20 cellular contexts compared by ENCODE assay signal in the genomic region with DNA sequence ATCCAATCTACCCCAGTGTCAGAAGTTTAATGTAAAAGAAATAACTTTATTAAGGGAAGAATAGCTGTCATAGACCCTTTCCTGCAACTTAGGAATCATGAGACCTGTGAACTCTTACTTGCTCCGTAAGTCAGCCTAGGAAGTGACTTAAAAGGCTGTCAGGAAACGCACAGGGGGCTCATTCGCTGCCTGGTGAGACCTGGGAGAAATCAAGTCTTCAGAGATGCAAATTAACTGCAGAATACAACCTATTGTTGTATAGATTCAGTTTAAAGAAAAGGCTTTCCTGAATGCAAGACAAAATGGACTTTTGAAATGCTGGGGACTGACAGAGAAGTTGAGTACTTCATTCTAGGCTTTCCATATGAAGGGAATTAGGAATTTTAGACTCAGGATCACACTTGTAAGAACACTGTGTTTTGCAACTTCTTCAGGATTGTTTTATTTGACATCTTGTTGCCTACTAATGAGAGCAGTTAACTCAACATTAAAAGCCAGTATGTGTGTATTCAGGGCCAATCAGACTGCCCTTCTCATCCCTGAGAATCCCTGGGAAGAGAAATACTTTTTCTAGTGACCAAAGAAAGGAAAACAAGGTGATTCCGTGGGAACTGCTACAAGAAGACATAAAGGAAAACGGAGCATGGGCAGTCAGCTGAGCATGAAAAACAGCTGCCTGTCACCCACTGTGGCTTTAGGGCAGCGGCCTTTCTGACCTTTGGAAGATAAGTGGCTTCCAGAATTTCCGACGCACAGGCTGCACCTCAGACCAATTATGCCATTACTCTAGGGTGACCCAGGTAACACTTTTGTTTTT. TPM values are rescaled to one million over a fixed set of nuclear protein-coding genes. Genes with fewer than 3 reads are reported as not detected.
DNase-seq lines count a peak whose midpoint lies in the region; ATAC-seq and TF ChIP-seq lines count a peak whose summit lies in the region.
"Had no signal": no experiment of that assay in that cellular context is flagged by ENCODE, and none has a peak within 500 bp of the region (broad histone marks: within the 10 kb centered on the region; RNA-seq: fewer than 3 reads in every experiment).

No MANE protein-coding gene starts in this region.

- H3K36me3 ChIP-seq in NT2/D1 (ENCODE audit: insufficient read depth, insufficient read length, low read length) (no peaks in the 10 kb centered on the region), mesendoderm (ENCODE audit: control insufficient read depth, insufficient read depth, low read length) (no peaks in the 10 kb centered on the region)
- H3K36me3 ChIP-seq: sigmoid colon, tibial artery had no signal

- peaks cover 2% of the 10 kb centered on the region for H3K4me1 ChIP-seq in NT2/D1 (ENCODE audit: insufficient read depth, insufficient read length)
- H3K4me1 ChIP-seq in mesendoderm (ENCODE audit: control insufficient read depth, low read depth, low read length), result peaks cover 3% of the 10 kb centered on the region
- H3K4me1 ChIP-seq: tibial artery had no signal

- H3K4me3 Mint-ChIP-seq in type B pancreatic cell, result peak overlapping the region; percentile 78
- no peak overlapping the region for H3K4me3 Mint-ChIP-seq in activated naive CD8-positive, alpha-beta T cell treated with anti-CD3 and anti-CD28 coated beads, Interleukin-2, amount 50 U/mL, for 24 hours

- H4K8ac ChIP-seq in mesendoderm (ENCODE audit: low read depth, low read length), result no peak overlapping the region

- peak overlapping the region; percentile 65 for H3K9ac ChIP-seq in NT2/D1 (ENCODE audit: insufficient read length, low read depth)
- peak overlapping the region; percentile 38 for H3K9ac ChIP-seq in mesendoderm (ENCODE audit: low read length)

- H3K36me3 Mint-ChIP-seq in type B pancreatic cell, result no peaks in the 10 kb centered on the region
- no peaks in the 10 kb centered on the region for H3K36me3 Mint-ChIP-seq in activated naive CD8-positive, alpha-beta T cell treated with anti-CD3 and anti-CD28 coated beads, Interleukin-2, amount 50 U/mL, for 24 hours (ENCODE audit: low read depth)

- no peak overlapping the region for H3K23ac ChIP-seq in mesendoderm (ENCODE audit: low read length)

- no peaks in the 10 kb centered on the region for H3K9me3 Mint-ChIP-seq in type B pancreatic cell
- H3K9me3 Mint-ChIP-seq in activated naive CD8-positive, alpha-beta T cell treated with anti-CD3 and anti-CD28 coated beads, Interleukin-2, amount 50 U/mL, for 24 hours, result no peaks in the 10 kb centered on the region

- H3K79me1 ChIP-seq in mesendoderm (ENCODE audit: low read length), result no peaks in the 10 kb centered on the region

- TF ChIP-seq CTCF in type B pancreatic cell (conservative IDR thresholded peaks at IDR 0.05), result no peak

- no peak for ATAC-seq in activated naive CD8-positive, alpha-beta T cell treated with anti-CD3 and anti-CD28 coated beads, Interleukin-2, amount 50 U/mL, for 24 hours

- H3K27ac Mint-ChIP-seq in type B pancreatic cell, result no peak overlapping the region
- H3K27ac Mint-ChIP-seq in activated naive CD8-positive, alpha-beta T cell treated with anti-CD3 and anti-CD28 coated beads, Interleukin-2, amount 50 U/mL, for 24 hours, result no peak overlapping the region

- H3K79me2 ChIP-seq in mesendoderm (ENCODE audit: control insufficient read depth, insufficient read depth, low read length), result no peaks in the 10 kb centered on the region

- peaks cover 18% of the 10 kb centered on the region for H3K27me3 Mint-ChIP-seq in type B pancreatic cell
- H3K27me3 Mint-ChIP-seq in activated naive CD8-positive, alpha-beta T cell treated with anti-CD3 and anti-CD28 coated beads, Interleukin-2, amount 50 U/mL, for 24 hours, result no peaks in the 10 kb centered on the region

- DNase-seq in NT2/D1 (ENCODE audit: low read depth, low spot score), result peak; percentile 95
- DNase-seq in iPS DF 19.7 (ENCODE audit: low read depth, low spot score), result peak; percentile 91
- peak; percentile 80 for DNase-seq in mesendoderm
- no peak for DNase-seq in type B pancreatic cell (ENCODE audit: extremely low spot score, unreplicated experiment)
- DNase-seq in stimulated activated naive CD4-positive, alpha-beta T cell (lab: John Stamatoyannopoulos, UW), result no peak
- no peak for DNase-seq in activated naive CD8-positive, alpha-beta T cell treated with anti-CD3 and anti-CD28 coated beads, Interleukin-2, amount 50 U/mL, for 24 hours
- no peak for DNase-seq in cerebellar cortex (ENCODE audit: low spot score)
- DNase-seq: AML-193; cerebellar nuclear complex; COR-L47; effector memory CD4-positive, alpha-beta T cell; NCI-H1105 treated with DMSO at 0.1 percent for 48 hours; NCI-H524 treated with DMSO at 0.1 percent for 48 hours; occipital lobe; SHP77 treated with DMSO at 0.1 percent for 48 hours; sigmoid colon; stimulated activated naive CD4-positive, alpha-beta T cell treated with Interleukin-2 at 50 U/mL for 16 hours; T-helper 1 cell; tibial artery had no signal

- H2AK5ac ChIP-seq in mesendoderm (ENCODE audit: low read length), result no peak overlapping the region

- no peak overlapping the region for H3K18ac ChIP-seq in mesendoderm (ENCODE audit: low read length)

- H3K27me3 ChIP-seq in NT2/D1 (ENCODE audit: insufficient read depth, insufficient read length) (no peaks in the 10 kb centered on the region), mesendoderm (ENCODE audit: insufficient read depth, low read length, poor library complexity) (no peaks in the 10 kb centered on the region)
- H3K27me3 ChIP-seq: sigmoid colon, tibial artery had no signal

- no peak overlapping the region for H4K5ac ChIP-seq in mesendoderm (ENCODE audit: low read length)

- peak overlapping the region; percentile 58 for H3K56ac ChIP-seq in mesendoderm (ENCODE audit: low read length)

- H3K9me3 ChIP-seq in NT2/D1 (ENCODE audit: insufficient read depth, low read length), result no peaks in the 10 kb centered on the region
- H3K9me3 ChIP-seq: sigmoid colon, tibial artery had no signal

- no peak overlapping the region for H3K4ac ChIP-seq in mesendoderm (ENCODE audit: low read depth, low read length)

- peak overlapping the region; percentile 27 for H3K4me2 ChIP-seq in mesendoderm (ENCODE audit: low read length)

- no peak overlapping the region for H2BK5ac ChIP-seq in mesendoderm (ENCODE audit: low read length)

- no peak overlapping the region for H3K4me3 ChIP-seq in NT2/D1 (ENCODE audit: insufficient read length, low read depth)
- H3K4me3 ChIP-seq in mesendoderm (ENCODE audit: low read length), result no peak overlapping the region
- H3K4me3 ChIP-seq: sigmoid colon, tibial artery had no signal

- peak overlapping the region; percentile 78 for H3K27ac ChIP-seq in mesendoderm (ENCODE audit: low read depth, low read length)
- H3K27ac ChIP-seq: sigmoid colon, tibial artery had no signal

- no peak overlapping the region for H2BK15ac ChIP-seq in mesendoderm (replicated peaks; ENCODE audit: low read depth)

- H3K4me1 Mint-ChIP-seq in type B pancreatic cell (ENCODE audit: unreplicated experiment), result peaks cover 14% of the 10 kb centered on the region
- no peaks in the 10 kb centered on the region for H3K4me1 Mint-ChIP-seq in activated naive CD8-positive, alpha-beta T cell treated with anti-CD3 and anti-CD28 coated beads, Interleukin-2, amount 50 U/mL, for 24 hours

- no peak overlapping the region for H2BK120ac ChIP-seq in mesendoderm (ENCODE audit: low read depth, low read length)

- WGBS in mesendoderm (ENCODE audit: extremely low coverage, insufficient coverage, low lambda C conversion rate), result no CpG with 5 or more reads among the region's 8 CpGs

RNA-seq across cellular contexts. Expression of gene DPPA4, which starts 18.5 kb away (rescaled TPM):
- polyA plus RNA-seq in mesendoderm (2013, experiment 1 of 2), result 418 TPM
- polyA plus RNA-seq in mesendoderm (2013, experiment 2 of 2), result 427 TPM
- 1.5 and 14.9 TPM in 2 replicates for total RNA-seq in type B pancreatic cell (ENCODE audit: low replicate concordance)

RNA-seq across cellular contexts. Expression of gene DPPA2, which starts 39.5 kb away (rescaled TPM):
- polyA plus RNA-seq in mesendoderm (2013, experiment 1 of 2), result 6.9 TPM
- polyA plus RNA-seq in mesendoderm (2013, experiment 2 of 2), result 7.2 TPM
- 0.36 TPM in 1 of 2 replicates, not detected in the other for total RNA-seq in type B pancreatic cell (ENCODE audit: low replicate concordance)
- total RNA-seq: mononuclear cell, occipital lobe, sigmoid colon had no signal
- polyA plus RNA-seq: sigmoid colon had no signal

Comparison
In these comparisons a context has a peak if more than half of its experiments do, and no peak if none do; other contexts are left out.
1. DNase-seq: peak in NT2/D1 (single experiment), iPS DF 19.7 (single experiment) and mesendoderm (single experiment); none in type B pancreatic cell (single experiment), stimulated activated naive CD4-positive, alpha-beta T cell (0 of 6), activated naive CD8-positive, alpha-beta T cell treated with anti-CD3 and anti-CD28 coated beads, Interleukin-2, amount 50 U/mL, for 24 hours (single experiment) and cerebellar cortex (single experiment).